12 cellular contexts compared by ENCODE assay signal in genomic region chr2:30224147-30224546, GRCh38. TPM values are rescaled to one million over a fixed set of nuclear protein-coding genes. Genes with fewer than 3 reads are reported as not detected.
DNase-seq lines count a peak whose midpoint lies in the region; ATAC-seq and TF ChIP-seq lines count a peak whose summit lies in the region.
"Had no signal": no experiment of that assay in that cellular context is flagged by ENCODE, and none has a peak within 500 bp of the region (broad histone marks: within the 10 kb centered on the region; RNA-seq: fewer than 3 reads in every experiment).

No MANE protein-coding gene starts in this region.

- peak overlapping the region; percentile 65 for H3K27ac Mint-ChIP-seq in activated CD4-positive, alpha-beta memory T cell treated with anti-CD3 and anti-CD28 coated beads, Interleukin-2, amount 10 ng/mL, durations not matched to agents 7 days and 5 days

- H3K36me3 ChIP-seq in left ventricle myocardium inferior = no peaks in the 10 kb centered on the region
- no peaks in the 10 kb centered on the region for H3K36me3 ChIP-seq in stomach
- H3K36me3 ChIP-seq: sigmoid colon had no signal

- H3K27ac ChIP-seq in left ventricle myocardium inferior (replicated peaks) = peak overlapping the region; percentile 81
- H3K27ac ChIP-seq in stomach = peak overlapping the region in 3 of 5 donors; percentile 3 to 83 (median 35)

- TF ChIP-seq CTCF in left ventricle myocardium inferior (IDR thresholded peaks at IDR 0.05; ENCODE audit: borderline replicate concordance) (no peak), stomach (IDR thresholded peaks at IDR 0.05) (no peak)

- no peak for ATAC-seq in activated T-cell treated with anti-CD3 and anti-CD28 coated beads, Interleukin-2, amount 50 U/mL, for 4 hours

- intact Hi-C loops in left ventricle myocardium inferior (cut with micrococcal nuclease) = no loop called here
- intact Hi-C loops in stomach (cut with DNase I; ENCODE audit: low total_unique reads) = no loop called here

- H3K4me1 ChIP-seq in left ventricle myocardium inferior (peaks cover 36% of the 10 kb centered on the region), stomach (peaks cover 19 to 44% (median 35%) of the 10 kb centered on the region in 4 donors)

- H3K4me3 ChIP-seq in left ventricle myocardium inferior = no peak overlapping the region
- no peak overlapping the region for H3K4me3 ChIP-seq in stomach
- H3K4me3 ChIP-seq: sigmoid colon had no signal

- H3K36me3 Mint-ChIP-seq in activated T-cell treated with anti-CD3 and anti-CD28 coated beads, Interleukin-2, amount 50 U/mL, for 4 hours (ENCODE audit: insufficient read depth) = no peaks in the 10 kb centered on the region
- no peaks in the 10 kb centered on the region for H3K36me3 Mint-ChIP-seq in activated CD4-positive, alpha-beta memory T cell treated with anti-CD3 and anti-CD28 coated beads, Interleukin-2, amount 10 ng/mL, durations not matched to agents 7 days and 5 days (ENCODE audit: low read depth)

- H3K9me3 ChIP-seq in left ventricle myocardium inferior (replicated peaks) = no peaks in the 10 kb centered on the region
- H3K9me3 ChIP-seq in stomach = no peaks in the 10 kb centered on the region
- H3K9me3 ChIP-seq: sigmoid colon had no signal

- CTCF ChIA-PET in activated CD4-positive, alpha-beta memory T cell treated with anti-CD3 and anti-CD28 coated beads, Interleukin-2, amount 10 ng/mL, durations not matched to agents 7 days and 5 days (lab: Charles Lee) = interaction anchor here (1.3 to 2.1 kb wide), 2 partner anchors 9 to 59 kb away, joined by 4 to 7 read pairs; no protein-coding TSS in a partner anchor
- CTCF ChIA-PET in HEK293T (lab: Yijun Ruan, JAX) = no interaction called here

- no peak for DNase-seq in activated T-cell treated with anti-CD3 and anti-CD28 coated beads, Interleukin-2, amount 50 U/mL, for 4 hours
- DNase-seq in activated T-cell treated with anti-CD3 and anti-CD28 coated beads, Interleukin-2, amount 50 U/mL, for 1 hour = no peak
- DNase-seq in activated CD4-positive, alpha-beta memory T cell treated with anti-CD3 and anti-CD28 coated beads, Interleukin-2, amount 10 ng/mL, durations not matched to agents 7 days and 5 days = no peak
- DNase-seq in left ventricle myocardium inferior (no peak), stomach (no peak), HuH-7 (ENCODE audit: low spot score) (no peak), HEK293T (ENCODE audit: extremely low spot score) (no peak), NCI-H1417 (lab: John Stamatoyannopoulos, UW) (no peak)
- DNase-seq: KG1, NCI-H2029, SW 1271 had no signal

- TF ChIP-seq EP300 in stomach (IDR thresholded peaks at IDR 0.05) = no peak

- H3K27me3 ChIP-seq in left ventricle myocardium inferior (ENCODE audit: low read depth) (no peaks in the 10 kb centered on the region), stomach (no peaks in the 10 kb centered on the region)
- H3K27me3 ChIP-seq: sigmoid colon had no signal

- no peak for TF ChIP-seq POLR2A in stomach (IDR thresholded peaks at IDR 0.05)

- no peaks in the 10 kb centered on the region for H3K27me3 Mint-ChIP-seq in activated T-cell treated with anti-CD3 and anti-CD28 coated beads, Interleukin-2, amount 50 U/mL, for 4 hours (ENCODE audit: low read depth)
- no peaks in the 10 kb centered on the region for H3K27me3 Mint-ChIP-seq in activated CD4-positive, alpha-beta memory T cell treated with anti-CD3 and anti-CD28 coated beads, Interleukin-2, amount 10 ng/mL, durations not matched to agents 7 days and 5 days

- POLR2A ChIA-PET in activated CD4-positive, alpha-beta memory T cell treated with anti-CD3 and anti-CD28 coated beads, Interleukin-2, amount 10 ng/mL, durations not matched to agents 7 days and 5 days (lab: Charles Lee) = interaction anchor here (2.0 to 4.4 kb wide), 5 partner anchors 10 to 222 kb away, joined by 9 to 36 read pairs (median 16); partner anchors contain the start of genes LCLAT1 and YPEL5
- POLR2A ChIA-PET in HEK293T (lab: Yijun Ruan, JAX) = no interaction called here

- peak overlapping the region; percentile 36 for H3K4me3 Mint-ChIP-seq in activated T-cell treated with anti-CD3 and anti-CD28 coated beads, Interleukin-2, amount 50 U/mL, for 4 hours
- H3K4me3 Mint-ChIP-seq in activated CD4-positive, alpha-beta memory T cell treated with anti-CD3 and anti-CD28 coated beads, Interleukin-2, amount 10 ng/mL, durations not matched to agents 7 days and 5 days = peak overlapping the region; percentile 24

- no peaks in the 10 kb centered on the region for H3K9me3 Mint-ChIP-seq in activated T-cell treated with anti-CD3 and anti-CD28 coated beads, Interleukin-2, amount 50 U/mL, for 4 hours
- H3K9me3 Mint-ChIP-seq in activated CD4-positive, alpha-beta memory T cell treated with anti-CD3 and anti-CD28 coated beads, Interleukin-2, amount 10 ng/mL, durations not matched to agents 7 days and 5 days = no peaks in the 10 kb centered on the region

- peaks cover 74% of the 10 kb centered on the region for H3K4me1 Mint-ChIP-seq in activated T-cell treated with anti-CD3 and anti-CD28 coated beads, Interleukin-2, amount 50 U/mL, for 4 hours (ENCODE audit: low read depth)
- H3K4me1 Mint-ChIP-seq in activated CD4-positive, alpha-beta memory T cell treated with anti-CD3 and anti-CD28 coated beads, Interleukin-2, amount 10 ng/mL, durations not matched to agents 7 days and 5 days = peaks cover 57% of the 10 kb centered on the region

TF ChIP-seq in HEK293T, 16 proteins besides CTCF, POLR2A, EP300 and RAD21:
- no peak for TF ChIP-seq SP1 (IDR thresholded peaks at IDR 0.05)
- TF ChIP-seq TARDBP (IDR thresholded peaks at IDR 0.05) = no peak
- no peak for TF ChIP-seq LEF1 (IDR thresholded peaks at IDR 0.05; ENCODE audit: borderline replicate concordance)
- no peak for TF ChIP-seq HDGF (IDR thresholded peaks at IDR 0.05; ENCODE audit: borderline replicate concordance)
- TF ChIP-seq ARNT (IDR thresholded peaks at IDR 0.05) = no peak
- TF ChIP-seq L3MBTL2 (conservative IDR thresholded peaks at IDR 0.05) = no peak
- TF ChIP-seq CTBP1 (IDR thresholded peaks at IDR 0.05; ENCODE audit: borderline replicate concordance) = no peak
- no peak for TF ChIP-seq NFRKB (IDR thresholded peaks at IDR 0.05)
- no peak for TF ChIP-seq FOXM1 (IDR thresholded peaks at IDR 0.05; ENCODE audit: borderline replicate concordance)
- TF ChIP-seq SUZ12 (IDR thresholded peaks at IDR 0.05) = no peak
- no peak for TF ChIP-seq ZNF384 (IDR thresholded peaks at IDR 0.05)
- no peak for TF ChIP-seq FOXA1 (IDR thresholded peaks at IDR 0.05)
- no peak for TF ChIP-seq PKNOX1 (IDR thresholded peaks at IDR 0.05)

RNA-seq across cellular contexts. Expression of gene LBH, which starts 7.2 kb away (rescaled TPM):
- total RNA-seq in activated T-cell treated with anti-CD3 and anti-CD28 coated beads, Interleukin-2, amount 50 U/mL, for 4 hours = 100 to 1,000 TPM; 102 to 143 (median 119) TPM
- 100 to 1,000 TPM; 105 to 110 TPM for total RNA-seq in activated CD4-positive, alpha-beta memory T cell treated with anti-CD3 and anti-CD28 coated beads, Interleukin-2, amount 10 ng/mL, durations not matched to agents 7 days and 5 days
- total RNA-seq in left ventricle myocardium inferior (200 TPM), stomach (10 to 100 TPM in 4 of 5 donors, 1 to 10 TPM in 1; 7.1 to 39.8 (median 18.5) TPM)
- 10 to 100 TPM in 2 of 3 donors, 1 to 10 TPM in 1; 6.6 to 18.5 (median 15.4) TPM for polyA plus RNA-seq in stomach
